Comparison of ENCODE assay signal across 18 cellular contexts in genomic region chr17:81957691-81958432, GRCh38. TPM values are rescaled to one million over a fixed set of nuclear protein-coding genes. Genes with fewer than 3 reads are reported as not detected.
"Had no signal": no experiment of that assay in that cellular context is flagged by ENCODE, and none has a peak within 500 bp of the region (broad histone marks: within the 10 kb centered on the region; RNA-seq: fewer than 3 reads in every experiment).

No MANE protein-coding gene starts in this region.

- H3K36me3 ChIP-seq: esophagus muscularis mucosa, thyroid gland, uterus had no signal

- H3K27ac Mint-ChIP-seq: activated naive CD8-positive, alpha-beta T cell treated with anti-CD3 and anti-CD28 coated beads for 36 hours had no signal

- H3K9me3 ChIP-seq: esophagus muscularis mucosa, thyroid gland, uterus had no signal

- H3K79me2 ChIP-seq: parathyroid adenoma had no signal

- H3K36me3 Mint-ChIP-seq: activated naive CD8-positive, alpha-beta T cell treated with anti-CD3 and anti-CD28 coated beads for 36 hours had no signal

- H3K4me1 Mint-ChIP-seq: activated naive CD8-positive, alpha-beta T cell treated with anti-CD3 and anti-CD28 coated beads for 36 hours had no signal

- H3K27ac ChIP-seq: dorsolateral prefrontal cortex, esophagus muscularis mucosa, parathyroid adenoma, skin epidermis, thyroid gland, uterus had no signal

- H3K4me3 ChIP-seq: dorsolateral prefrontal cortex, esophagus muscularis mucosa, skin epidermis, thyroid gland, uterus had no signal

- H3K9me3 Mint-ChIP-seq: activated naive CD8-positive, alpha-beta T cell treated with anti-CD3 and anti-CD28 coated beads for 36 hours; nephron progenitor cell had no signal

- H3K4me1 ChIP-seq: parathyroid adenoma had no signal

- DNase-seq: activated CD4-positive, alpha-beta T cell treated with anti-CD3 and anti-CD28 coated beads for 4 hours; activated effector memory CD4-positive, alpha-beta T cell treated with anti-CD3 and anti-CD28 coated beads, Interleukin-2, amount 50 U/mL, for 16 hours; activated naive CD8-positive, alpha-beta T cell treated with anti-CD3 and anti-CD28 coated beads for 36 hours; activated T-cell treated with anti-CD3 and anti-CD28 coated beads for 4 hours; dorsolateral prefrontal cortex; left cardiac atrium; nephron progenitor cell; retina; T1000; thyroid gland; uterus had no signal

- ATAC-seq: left cardiac atrium had no signal

- H2AFZ ChIP-seq: parathyroid adenoma had no signal

RNA-seq across cellular contexts. Expression of gene NOTUM, which starts 3.1 kb away (rescaled TPM):
- total RNA-seq: left cardiac atrium, mononuclear cell had no signal

RNA-seq across cellular contexts. Expression of gene MYADML2, which starts 10.8 kb away (rescaled TPM):
- total RNA-seq: activated CD8-positive, alpha-beta memory T cell treated with anti-CD3 and anti-CD28 coated beads for 36 hours; activated naive CD8-positive, alpha-beta T cell treated with anti-CD3 and anti-CD28 coated beads for 36 hours; esophagus muscularis mucosa; fibroblast of villous mesenchyme; lung microvascular endothelial cell; mononuclear cell; thyroid gland; uterus had no signal
